Comparison of ENCODE assay signal across 8 cellular contexts in genomic region chr12:120292411-120292660, GRCh38. TPM values are rescaled to one million over a fixed set of nuclear protein-coding genes. Genes with fewer than 3 reads are reported as not detected.
A peak's percentile ranks its signal among the peaks of the same experiment; 100 is the strongest.
DNase-seq lines count a peak whose midpoint lies in the region; ATAC-seq and TF ChIP-seq lines count a peak whose summit lies in the region.

No MANE protein-coding gene starts in this region.

- no peaks in the 10 kb centered on the region for H3K9me3 ChIP-seq in breast epithelium
- no peaks in the 10 kb centered on the region for H3K9me3 ChIP-seq in mucosa of stomach (ENCODE audit: control insufficient read depth, low read length)

- TF ChIP-seq CTCF in GM12875 (IDR thresholded peaks at IDR 0.05; ENCODE audit: borderline replicate concordance, insufficient read depth, low read depth, low read length), result no peak
- TF ChIP-seq CTCF in breast epithelium (IDR thresholded peaks at IDR 0.05), result no peak

- no peaks in the 10 kb centered on the region for H3K27me3 ChIP-seq in breast epithelium
- no peaks in the 10 kb centered on the region for H3K27me3 ChIP-seq in mucosa of stomach (ENCODE audit: control insufficient read depth, insufficient read depth, low read length)

- no peak overlapping the region for H3K4me3 Mint-ChIP-seq in activated CD4-positive, alpha-beta memory T cell treated with anti-CD3 and anti-CD28 coated beads, Interleukin-2, amount 10 ng/mL, durations not matched to agents 7 days and 5 days

- POLR2A ChIA-PET in activated CD4-positive, alpha-beta memory T cell treated with anti-CD3 and anti-CD28 coated beads, Interleukin-2, amount 10 ng/mL, durations not matched to agents 7 days and 5 days (lab: Charles Lee), result interaction anchor here (0.9 to 6.4 kb wide), 50 partner anchors 8 to 931 kb away, joined by 3 to 349 read pairs (median 10); partner anchors contain the start of genes BICDL1, COQ5, DYNLL1 and GCN1

- H3K9ac ChIP-seq in mucosa of stomach (ENCODE audit: low read length), result peak overlapping the region; percentile 85

- peaks cover 10% of the 10 kb centered on the region for H3K27me3 Mint-ChIP-seq in activated CD4-positive, alpha-beta memory T cell treated with anti-CD3 and anti-CD28 coated beads, Interleukin-2, amount 10 ng/mL, durations not matched to agents 7 days and 5 days

- H3K4me1 ChIP-seq in breast epithelium, result no peaks in the 10 kb centered on the region
- peaks cover 9% of the 10 kb centered on the region for H3K4me1 ChIP-seq in mucosa of stomach (ENCODE audit: control insufficient read depth, insufficient read depth, low read length)

- H3K36me3 ChIP-seq in breast epithelium (no peaks in the 10 kb centered on the region), mucosa of stomach (ENCODE audit: control insufficient read depth, insufficient read depth, low read length) (no peaks in the 10 kb centered on the region)

- peaks cover 12% of the 10 kb centered on the region for H3K4me1 Mint-ChIP-seq in activated CD4-positive, alpha-beta memory T cell treated with anti-CD3 and anti-CD28 coated beads, Interleukin-2, amount 10 ng/mL, durations not matched to agents 7 days and 5 days

- no peak overlapping the region for H3K27ac Mint-ChIP-seq in activated CD4-positive, alpha-beta memory T cell treated with anti-CD3 and anti-CD28 coated beads, Interleukin-2, amount 10 ng/mL, durations not matched to agents 7 days and 5 days

- peak overlapping the region; percentile 98 to 99 for H3K27ac ChIP-seq in breast epithelium

- TF ChIP-seq POLR2A in breast epithelium (IDR thresholded peaks at IDR 0.05), result no peak

- ATAC-seq in HG02970 (IDR thresholded peaks at IDR 0.05; ENCODE audit: low FRiP score, unreplicated experiment), result peak; percentile 13

- CTCF ChIA-PET in activated CD4-positive, alpha-beta memory T cell treated with anti-CD3 and anti-CD28 coated beads, Interleukin-2, amount 10 ng/mL, durations not matched to agents 7 days and 5 days (lab: Charles Lee), result interaction anchor here (0.9 to 5.8 kb wide), 7 partner anchors 11 to 174 kb away, joined by 3 to 81 read pairs (median 5); partner anchors contain the start of genes COX6A1, RPLP0 and SIRT4

- no peak for DNase-seq in breast epithelium (ENCODE audit: low spot score in 2 of 2)
- no peak for DNase-seq in DMS79 (lab: John Stamatoyannopoulos, UW)
- DNase-seq in activated CD4-positive, alpha-beta memory T cell treated with anti-CD3 and anti-CD28 coated beads, Interleukin-2, amount 10 ng/mL, durations not matched to agents 7 days and 5 days, result no peak
- no peak for DNase-seq in GDM1 (lab: John Stamatoyannopoulos, UW)
- DNase-seq in cerebellar cortex (ENCODE audit: low spot score), result no peak

- H3K36me3 Mint-ChIP-seq in activated CD4-positive, alpha-beta memory T cell treated with anti-CD3 and anti-CD28 coated beads, Interleukin-2, amount 10 ng/mL, durations not matched to agents 7 days and 5 days (ENCODE audit: low read depth), result no peaks in the 10 kb centered on the region

- H3K4me3 ChIP-seq in GM12875 (ENCODE audit: low read depth, low read length) (peak overlapping the region; percentile 61), breast epithelium (peak overlapping the region; percentile 43 to 71 (median 66)), mucosa of stomach (ENCODE audit: low read length) (peak overlapping the region; percentile 2)

- intact Hi-C loops in breast epithelium (cut with DNase I; ENCODE audit: low total_unique reads), result no loop called here

- no peaks in the 10 kb centered on the region for H3K9me3 Mint-ChIP-seq in activated CD4-positive, alpha-beta memory T cell treated with anti-CD3 and anti-CD28 coated beads, Interleukin-2, amount 10 ng/mL, durations not matched to agents 7 days and 5 days

RNA-seq across cellular contexts. Expression of gene RNU4-2, which starts 0.6 kb away (rescaled TPM):
- total RNA-seq in breast epithelium, result under 1 TPM; under 0.01 TPM
- total RNA-seq in activated CD4-positive, alpha-beta memory T cell treated with anti-CD3 and anti-CD28 coated beads, Interleukin-2, amount 10 ng/mL, durations not matched to agents 7 days and 5 days, result 1,000 to 10,000 TPM; 3,547 to 4,143 TPM

RNA-seq across cellular contexts. Expression of gene RNU4-1, which starts 0.7 kb away (rescaled TPM):
- under 1 TPM in 2 of 3 donors, not detected in 1; under 0.01 TPM for total RNA-seq in breast epithelium
- total RNA-seq in activated CD4-positive, alpha-beta memory T cell treated with anti-CD3 and anti-CD28 coated beads, Interleukin-2, amount 10 ng/mL, durations not matched to agents 7 days and 5 days, result 1,000 to 10,000 TPM; 1,910 to 2,156 TPM

RNA-seq across cellular contexts. Expression of gene SIRT4, which starts 9.8 kb away (rescaled TPM):
- 1 to 10 TPM in 2 of 3 donors, under 1 TPM in 1; 0.98 to 3.1 (median 1.6) TPM for total RNA-seq in breast epithelium
- total RNA-seq in activated CD4-positive, alpha-beta memory T cell treated with anti-CD3 and anti-CD28 coated beads, Interleukin-2, amount 10 ng/mL, durations not matched to agents 7 days and 5 days, result 1 to 10 TPM; 1.6 to 1.7 TPM

RNA-seq across cellular contexts. Expression of gene PXN, which starts 26.8 kb away (rescaled TPM):
- 10 to 100 TPM; 44.8 to 74.1 (median 53.9) TPM for total RNA-seq in breast epithelium
- 100 to 1,000 TPM; 271 to 274 TPM for total RNA-seq in activated CD4-positive, alpha-beta memory T cell treated with anti-CD3 and anti-CD28 coated beads, Interleukin-2, amount 10 ng/mL, durations not matched to agents 7 days and 5 days

RNA-seq across cellular contexts. Expression of gene PLA2G1B, which starts 35.2 kb away (rescaled TPM):
- not detected for total RNA-seq in breast epithelium
- not detected for total RNA-seq in activated CD4-positive, alpha-beta memory T cell treated with anti-CD3 and anti-CD28 coated beads, Interleukin-2, amount 10 ng/mL, durations not matched to agents 7 days and 5 days

Comparison
In these comparisons a context has a peak if more than half of its experiments do, and no peak if none do; other contexts are left out.
1. H3K4me3 ChIP-seq: peak in every context shown above with its lines; median percentile 66 in breast epithelium; 61 in GM12875; 2 in mucosa of stomach.
2. RNA of gene RNU4-2, which starts 0.6 kb away (total RNA-seq): 3,547 to 4,143 TPM in activated CD4-positive, alpha-beta memory T cell treated with anti-CD3 and anti-CD28 coated beads, Interleukin-2, amount 10 ng/mL, durations not matched to agents 7 days and 5 days; under 0.01 TPM in breast epithelium; every median in the first group is over 1,000 times any median in the second.
3. RNA of gene RNU4-1, which starts 0.7 kb away (total RNA-seq): 1,910 to 2,156 TPM in activated CD4-positive, alpha-beta memory T cell treated with anti-CD3 and anti-CD28 coated beads, Interleukin-2, amount 10 ng/mL, durations not matched to agents 7 days and 5 days; under 0.01 TPM in breast epithelium; every median in the first group is over 1,000 times any median in the second.